2 cellular contexts compared by ENCODE assay signal in the genomic region with DNA sequence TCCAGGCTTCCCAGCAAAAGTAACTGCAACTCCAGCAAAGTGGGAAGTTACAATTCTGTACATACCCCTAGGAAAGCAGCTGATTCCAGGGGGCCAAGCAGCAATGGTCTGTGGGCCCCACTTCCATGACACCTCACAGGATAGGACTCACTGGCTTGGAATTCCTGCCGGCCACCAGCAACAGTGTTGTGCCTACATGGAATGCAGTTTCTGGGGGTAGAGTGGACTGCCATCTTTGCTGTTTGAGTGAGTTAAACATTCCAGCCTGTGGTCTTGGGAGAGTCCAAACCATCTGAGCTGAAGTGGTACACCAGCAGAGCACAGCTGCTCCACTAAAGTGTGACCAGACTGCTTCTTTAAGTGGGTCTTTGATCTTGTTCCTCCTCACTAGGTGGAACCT.
TF ChIP-seq lines count a peak whose summit lies in the region.

No MANE protein-coding gene starts in this region.

TF ChIP-seq in IMR-90, 13 proteins besides CTCF, POLR2A, EP300 and RAD21 (continued from another document):
- TF ChIP-seq, protein P1, sequence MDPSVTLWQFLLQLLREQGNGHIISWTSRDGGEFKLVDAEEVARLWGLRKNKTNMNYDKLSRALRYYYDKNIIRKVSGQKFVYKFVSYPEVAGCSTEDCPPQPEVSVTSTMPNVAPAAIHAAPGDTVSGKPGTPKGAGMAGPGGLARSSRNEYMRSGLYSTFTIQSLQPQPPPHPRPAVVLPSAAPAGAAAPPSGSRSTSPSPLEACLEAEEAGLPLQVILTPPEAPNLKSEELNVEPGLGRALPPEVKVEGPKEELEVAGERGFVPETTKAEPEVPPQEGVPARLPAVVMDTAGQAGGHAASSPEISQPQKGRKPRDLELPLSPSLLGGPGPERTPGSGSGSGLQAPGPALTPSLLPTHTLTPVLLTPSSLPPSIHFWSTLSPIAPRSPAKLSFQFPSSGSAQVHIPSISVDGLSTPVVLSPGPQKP (IDR thresholded peaks at IDR 0.05; ENCODE audit: borderline replicate concordance, low read depth, low read length): no peak

TF ChIP-seq in HEK293T, 16 proteins besides CTCF, POLR2A, EP300 and RAD21 (continued from another document):
- TF ChIP-seq, protein P2, sequence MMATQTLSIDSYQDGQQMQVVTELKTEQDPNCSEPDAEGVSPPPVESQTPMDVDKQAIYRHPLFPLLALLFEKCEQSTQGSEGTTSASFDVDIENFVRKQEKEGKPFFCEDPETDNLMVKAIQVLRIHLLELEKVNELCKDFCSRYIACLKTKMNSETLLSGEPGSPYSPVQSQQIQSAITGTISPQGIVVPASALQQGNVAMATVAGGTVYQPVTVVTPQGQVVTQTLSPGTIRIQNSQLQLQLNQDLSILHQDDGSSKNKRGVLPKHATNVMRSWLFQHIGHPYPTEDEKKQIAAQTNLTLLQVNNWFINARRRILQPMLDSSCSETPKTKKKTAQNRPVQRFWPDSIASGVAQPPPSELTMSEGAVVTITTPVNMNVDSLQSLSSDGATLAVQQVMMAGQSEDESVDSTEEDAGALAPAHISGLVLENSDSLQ (IDR thresholded peaks at IDR 0.05): no peak
- TF ChIP-seq SP1 (IDR thresholded peaks at IDR 0.05): no peak
- TF ChIP-seq BHLHE40 (IDR thresholded peaks at IDR 0.05; ENCODE audit: borderline replicate concordance): no peak
- no peak for TF ChIP-seq L3MBTL2 (conservative IDR thresholded peaks at IDR 0.05)
- TF ChIP-seq ELF4 (IDR thresholded peaks at IDR 0.05): no peak
- no peak for TF ChIP-seq HDGF (IDR thresholded peaks at IDR 0.05; ENCODE audit: borderline replicate concordance)
